In the genomic region with DNA sequence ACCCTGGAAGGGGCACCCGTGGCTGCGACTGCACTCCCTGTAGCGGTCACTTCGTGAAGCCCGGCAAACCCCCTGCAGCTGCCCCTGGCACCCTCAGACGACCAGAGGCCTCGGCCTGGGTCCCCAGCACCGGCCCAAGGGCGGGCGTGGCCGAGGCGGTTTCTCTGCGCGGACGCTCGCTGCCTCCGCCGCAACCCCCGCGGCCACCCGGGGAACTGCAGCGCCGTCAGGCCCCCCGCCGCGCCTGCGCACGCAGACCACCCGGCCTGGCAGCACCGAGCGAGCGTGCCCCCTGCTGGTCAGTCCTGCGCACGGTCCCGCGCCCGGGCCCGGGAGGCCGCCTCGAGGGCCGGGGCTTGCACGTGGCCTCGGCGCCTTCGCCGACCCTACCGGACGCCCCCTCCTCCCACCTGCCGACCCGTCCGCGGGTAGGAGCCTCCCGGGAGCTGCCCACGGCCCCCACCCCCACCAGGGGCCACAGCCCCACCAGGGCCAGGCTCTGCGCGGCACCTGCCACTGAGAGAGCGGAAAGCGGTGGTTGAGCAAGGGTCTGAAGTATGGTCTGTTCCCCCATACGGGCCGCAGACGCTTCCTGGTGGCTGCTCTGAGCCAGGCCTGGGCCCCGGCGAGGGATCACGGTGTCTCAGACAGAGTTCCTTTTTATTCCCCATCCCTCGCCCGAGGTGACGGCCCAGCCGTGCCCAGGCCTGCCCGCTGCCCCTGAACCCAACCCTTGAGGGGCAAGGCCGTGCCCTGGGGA, we compare ENCODE assay signal across 1 cellular context.
TF ChIP-seq lines count a peak whose summit lies in the region.

No MANE protein-coding gene starts in this region.

TF ChIP-seq in WTC11, 78 proteins besides CTCF, POLR2A, EP300 and RAD21 (continued from another document and continues in another):
- no peak for TF ChIP-seq ZNF512 (CRISPR knock-in tag; IDR thresholded peaks at IDR 0.05; ENCODE audit: borderline replicate concordance)
- TF ChIP-seq NFYB (CRISPR knock-in tag; conservative IDR thresholded peaks at IDR 0.05; ENCODE audit: low read depth), result peak; percentile 43; the same call in 1 of the 2 replicates
- TF ChIP-seq NR2C2 (CRISPR knock-in tag; IDR thresholded peaks at IDR 0.05), result peak; percentile 84
- TF ChIP-seq, protein P1, sequence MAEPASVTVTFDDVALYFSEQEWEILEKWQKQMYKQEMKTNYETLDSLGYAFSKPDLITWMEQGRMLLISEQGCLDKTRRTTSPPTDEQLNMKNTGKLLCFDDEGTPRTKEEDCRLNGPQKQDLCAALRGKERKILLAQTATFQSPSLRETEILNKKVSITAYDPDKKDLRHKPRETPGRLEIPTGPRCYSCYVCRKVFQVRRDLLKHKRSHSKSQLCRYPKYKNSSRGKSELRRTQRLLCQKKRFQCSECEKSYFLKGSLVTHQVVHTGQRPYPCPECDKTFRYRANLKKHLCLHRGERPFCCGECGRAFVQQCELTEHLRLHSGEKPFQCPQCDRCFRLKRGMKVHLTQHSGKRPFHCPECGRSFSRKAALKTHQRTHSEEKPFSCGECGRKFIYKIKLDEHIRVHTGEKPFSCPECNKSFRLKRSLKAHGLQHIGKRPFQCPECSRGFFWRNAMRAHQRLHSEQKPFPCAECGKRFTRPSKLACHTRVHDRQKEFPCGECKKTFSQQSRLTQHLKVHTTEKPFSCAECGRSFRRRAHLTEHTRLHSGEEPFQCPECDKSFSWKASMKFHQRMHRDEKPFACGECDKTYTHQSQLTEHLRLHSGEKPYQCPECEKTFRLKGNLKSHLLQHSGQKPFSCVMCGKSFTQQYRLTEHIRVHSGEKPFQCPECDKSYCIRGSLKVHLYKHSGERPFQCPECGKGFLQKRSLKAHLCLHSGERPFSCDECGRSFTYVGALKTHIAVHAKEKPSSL (CRISPR knock-in tag; conservative IDR thresholded peaks at IDR 0.05), result no peak
- TF ChIP-seq CREB1 (CRISPR knock-in tag; IDR thresholded peaks at IDR 0.05), result peak; percentile 73
- peak; percentile 92; the same call in 1 of the 2 replicates for TF ChIP-seq ZNF138 (CRISPR knock-in tag; conservative IDR thresholded peaks at IDR 0.05)
- peak; percentile 69 for TF ChIP-seq USF2 (CRISPR knock-in tag; IDR thresholded peaks at IDR 0.05)
- peak; percentile 61 for TF ChIP-seq GABPB1 (CRISPR knock-in tag; IDR thresholded peaks at IDR 0.05)
- TF ChIP-seq MXD4 (CRISPR knock-in tag; IDR thresholded peaks at IDR 0.05; ENCODE audit: borderline replicate concordance), result no peak
- no peak for TF ChIP-seq GTF2I (CRISPR knock-in tag; conservative IDR thresholded peaks at IDR 0.05)
- peak; percentile 83; the same call in 1 of the 2 replicates for TF ChIP-seq IRF1 (CRISPR knock-in tag; IDR thresholded peaks at IDR 0.05)
- no peak for TF ChIP-seq ZNF416 (CRISPR knock-in tag; IDR thresholded peaks at IDR 0.05)
- peak; percentile 99 for TF ChIP-seq MAX (CRISPR knock-in tag; IDR thresholded peaks at IDR 0.05)
- TF ChIP-seq RELA (CRISPR knock-in tag; IDR thresholded peaks at IDR 0.05; ENCODE audit: borderline replicate concordance), result peak; percentile 94
- peak; percentile 94 for TF ChIP-seq MYBL2 (CRISPR knock-in tag; IDR thresholded peaks at IDR 0.05)
- TF ChIP-seq, protein P2, sequence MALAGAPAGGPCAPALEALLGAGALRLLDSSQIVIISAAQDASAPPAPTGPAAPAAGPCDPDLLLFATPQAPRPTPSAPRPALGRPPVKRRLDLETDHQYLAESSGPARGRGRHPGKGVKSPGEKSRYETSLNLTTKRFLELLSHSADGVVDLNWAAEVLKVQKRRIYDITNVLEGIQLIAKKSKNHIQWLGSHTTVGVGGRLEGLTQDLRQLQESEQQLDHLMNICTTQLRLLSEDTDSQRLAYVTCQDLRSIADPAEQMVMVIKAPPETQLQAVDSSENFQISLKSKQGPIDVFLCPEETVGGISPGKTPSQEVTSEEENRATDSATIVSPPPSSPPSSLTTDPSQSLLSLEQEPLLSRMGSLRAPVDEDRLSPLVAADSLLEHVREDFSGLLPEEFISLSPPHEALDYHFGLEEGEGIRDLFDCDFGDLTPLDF (CRISPR knock-in tag; IDR thresholded peaks at IDR 0.05), result peak; percentile 94
- TF ChIP-seq NFE2L1 (CRISPR knock-in tag; IDR thresholded peaks at IDR 0.05), result peak; percentile 94; the same call in 1 of the 2 replicates
- 0 out of 2 replicates have a peak, but pooled peaks have one; percentile 21 for TF ChIP-seq CBFB (CRISPR knock-in tag; IDR thresholded peaks at IDR 0.05; ENCODE audit: low read depth)
- TF ChIP-seq, protein P3, sequence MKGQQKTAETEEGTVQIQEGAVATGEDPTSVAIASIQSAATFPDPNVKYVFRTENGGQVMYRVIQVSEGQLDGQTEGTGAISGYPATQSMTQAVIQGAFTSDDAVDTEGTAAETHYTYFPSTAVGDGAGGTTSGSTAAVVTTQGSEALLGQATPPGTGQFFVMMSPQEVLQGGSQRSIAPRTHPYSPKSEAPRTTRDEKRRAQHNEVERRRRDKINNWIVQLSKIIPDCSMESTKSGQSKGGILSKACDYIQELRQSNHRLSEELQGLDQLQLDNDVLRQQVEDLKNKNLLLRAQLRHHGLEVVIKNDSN (CRISPR knock-in tag; IDR thresholded peaks at IDR 0.05), result peak; percentile 61; the same call in 1 of the 2 replicates
- TF ChIP-seq NR3C1 (CRISPR knock-in tag; conservative IDR thresholded peaks at IDR 0.05; ENCODE audit: low read depth), result no peak
- peak; percentile 93; the same call in 1 of the 2 replicates for TF ChIP-seq TCF7 (CRISPR knock-in tag; IDR thresholded peaks at IDR 0.05; ENCODE audit: low read depth)
- peak; percentile 98 for TF ChIP-seq FOXP1 (CRISPR knock-in tag; IDR thresholded peaks at IDR 0.05; ENCODE audit: borderline replicate concordance)
- TF ChIP-seq, protein P4, sequence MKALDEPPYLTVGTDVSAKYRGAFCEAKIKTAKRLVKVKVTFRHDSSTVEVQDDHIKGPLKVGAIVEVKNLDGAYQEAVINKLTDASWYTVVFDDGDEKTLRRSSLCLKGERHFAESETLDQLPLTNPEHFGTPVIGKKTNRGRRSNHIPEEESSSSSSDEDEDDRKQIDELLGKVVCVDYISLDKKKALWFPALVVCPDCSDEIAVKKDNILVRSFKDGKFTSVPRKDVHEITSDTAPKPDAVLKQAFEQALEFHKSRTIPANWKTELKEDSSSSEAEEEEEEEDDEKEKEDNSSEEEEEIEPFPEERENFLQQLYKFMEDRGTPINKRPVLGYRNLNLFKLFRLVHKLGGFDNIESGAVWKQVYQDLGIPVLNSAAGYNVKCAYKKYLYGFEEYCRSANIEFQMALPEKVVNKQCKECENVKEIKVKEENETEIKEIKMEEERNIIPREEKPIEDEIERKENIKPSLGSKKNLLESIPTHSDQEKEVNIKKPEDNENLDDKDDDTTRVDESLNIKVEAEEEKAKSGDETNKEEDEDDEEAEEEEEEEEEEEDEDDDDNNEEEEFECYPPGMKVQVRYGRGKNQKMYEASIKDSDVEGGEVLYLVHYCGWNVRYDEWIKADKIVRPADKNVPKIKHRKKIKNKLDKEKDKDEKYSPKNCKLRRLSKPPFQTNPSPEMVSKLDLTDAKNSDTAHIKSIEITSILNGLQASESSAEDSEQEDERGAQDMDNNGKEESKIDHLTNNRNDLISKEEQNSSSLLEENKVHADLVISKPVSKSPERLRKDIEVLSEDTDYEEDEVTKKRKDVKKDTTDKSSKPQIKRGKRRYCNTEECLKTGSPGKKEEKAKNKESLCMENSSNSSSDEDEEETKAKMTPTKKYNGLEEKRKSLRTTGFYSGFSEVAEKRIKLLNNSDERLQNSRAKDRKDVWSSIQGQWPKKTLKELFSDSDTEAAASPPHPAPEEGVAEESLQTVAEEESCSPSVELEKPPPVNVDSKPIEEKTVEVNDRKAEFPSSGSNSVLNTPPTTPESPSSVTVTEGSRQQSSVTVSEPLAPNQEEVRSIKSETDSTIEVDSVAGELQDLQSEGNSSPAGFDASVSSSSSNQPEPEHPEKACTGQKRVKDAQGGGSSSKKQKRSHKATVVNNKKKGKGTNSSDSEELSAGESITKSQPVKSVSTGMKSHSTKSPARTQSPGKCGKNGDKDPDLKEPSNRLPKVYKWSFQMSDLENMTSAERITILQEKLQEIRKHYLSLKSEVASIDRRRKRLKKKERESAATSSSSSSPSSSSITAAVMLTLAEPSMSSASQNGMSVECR (CRISPR knock-in tag; IDR thresholded peaks at IDR 0.05; ENCODE audit: borderline replicate concordance), result peak; percentile 82; the same call in 1 of the 2 replicates
- TF ChIP-seq, protein P5, sequence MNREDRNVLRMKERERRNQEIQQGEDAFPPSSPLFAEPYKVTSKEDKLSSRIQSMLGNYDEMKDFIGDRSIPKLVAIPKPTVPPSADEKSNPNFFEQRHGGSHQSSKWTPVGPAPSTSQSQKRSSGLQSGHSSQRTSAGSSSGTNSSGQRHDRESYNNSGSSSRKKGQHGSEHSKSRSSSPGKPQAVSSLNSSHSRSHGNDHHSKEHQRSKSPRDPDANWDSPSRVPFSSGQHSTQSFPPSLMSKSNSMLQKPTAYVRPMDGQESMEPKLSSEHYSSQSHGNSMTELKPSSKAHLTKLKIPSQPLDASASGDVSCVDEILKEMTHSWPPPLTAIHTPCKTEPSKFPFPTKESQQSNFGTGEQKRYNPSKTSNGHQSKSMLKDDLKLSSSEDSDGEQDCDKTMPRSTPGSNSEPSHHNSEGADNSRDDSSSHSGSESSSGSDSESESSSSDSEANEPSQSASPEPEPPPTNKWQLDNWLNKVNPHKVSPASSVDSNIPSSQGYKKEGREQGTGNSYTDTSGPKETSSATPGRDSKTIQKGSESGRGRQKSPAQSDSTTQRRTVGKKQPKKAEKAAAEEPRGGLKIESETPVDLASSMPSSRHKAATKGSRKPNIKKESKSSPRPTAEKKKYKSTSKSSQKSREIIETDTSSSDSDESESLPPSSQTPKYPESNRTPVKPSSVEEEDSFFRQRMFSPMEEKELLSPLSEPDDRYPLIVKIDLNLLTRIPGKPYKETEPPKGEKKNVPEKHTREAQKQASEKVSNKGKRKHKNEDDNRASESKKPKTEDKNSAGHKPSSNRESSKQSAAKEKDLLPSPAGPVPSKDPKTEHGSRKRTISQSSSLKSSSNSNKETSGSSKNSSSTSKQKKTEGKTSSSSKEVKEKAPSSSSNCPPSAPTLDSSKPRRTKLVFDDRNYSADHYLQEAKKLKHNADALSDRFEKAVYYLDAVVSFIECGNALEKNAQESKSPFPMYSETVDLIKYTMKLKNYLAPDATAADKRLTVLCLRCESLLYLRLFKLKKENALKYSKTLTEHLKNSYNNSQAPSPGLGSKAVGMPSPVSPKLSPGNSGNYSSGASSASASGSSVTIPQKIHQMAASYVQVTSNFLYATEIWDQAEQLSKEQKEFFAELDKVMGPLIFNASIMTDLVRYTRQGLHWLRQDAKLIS (CRISPR knock-in tag; IDR thresholded peaks at IDR 0.05; ENCODE audit: borderline replicate concordance), result no peak
- TF ChIP-seq, protein P6, sequence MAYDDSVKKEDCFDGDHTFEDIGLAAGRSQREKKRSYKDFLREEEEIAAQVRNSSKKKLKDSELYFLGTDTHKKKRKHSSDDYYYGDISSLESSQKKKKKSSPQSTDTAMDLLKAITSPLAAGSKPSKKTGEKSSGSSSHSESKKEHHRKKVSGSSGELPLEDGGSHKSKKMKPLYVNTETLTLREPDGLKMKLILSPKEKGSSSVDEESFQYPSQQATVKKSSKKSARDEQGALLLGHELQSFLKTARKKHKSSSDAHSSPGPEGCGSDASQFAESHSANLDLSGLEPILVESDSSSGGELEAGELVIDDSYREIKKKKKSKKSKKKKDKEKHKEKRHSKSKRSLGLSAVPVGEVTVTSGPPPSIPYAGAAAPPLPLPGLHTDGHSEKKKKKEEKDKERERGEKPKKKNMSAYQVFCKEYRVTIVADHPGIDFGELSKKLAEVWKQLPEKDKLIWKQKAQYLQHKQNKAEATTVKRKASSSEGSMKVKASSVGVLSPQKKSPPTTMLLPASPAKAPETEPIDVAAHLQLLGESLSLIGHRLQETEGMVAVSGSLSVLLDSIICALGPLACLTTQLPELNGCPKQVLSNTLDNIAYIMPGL (CRISPR knock-in tag; IDR thresholded peaks at IDR 0.05), result peak; percentile 97
- peak; percentile 93 for TF ChIP-seq ETV6 (CRISPR knock-in tag; IDR thresholded peaks at IDR 0.05)
- TF ChIP-seq ELF4 (CRISPR knock-in tag; IDR thresholded peaks at IDR 0.05; ENCODE audit: low read depth), result peak; percentile 94; the same call in 1 of the 2 replicates
- TF ChIP-seq ATF2 (CRISPR knock-in tag; IDR thresholded peaks at IDR 0.05; ENCODE audit: borderline replicate concordance, low read depth), result no peak
